Comparison of ENCODE assay signal across 1 cellular context in the genomic region with DNA sequence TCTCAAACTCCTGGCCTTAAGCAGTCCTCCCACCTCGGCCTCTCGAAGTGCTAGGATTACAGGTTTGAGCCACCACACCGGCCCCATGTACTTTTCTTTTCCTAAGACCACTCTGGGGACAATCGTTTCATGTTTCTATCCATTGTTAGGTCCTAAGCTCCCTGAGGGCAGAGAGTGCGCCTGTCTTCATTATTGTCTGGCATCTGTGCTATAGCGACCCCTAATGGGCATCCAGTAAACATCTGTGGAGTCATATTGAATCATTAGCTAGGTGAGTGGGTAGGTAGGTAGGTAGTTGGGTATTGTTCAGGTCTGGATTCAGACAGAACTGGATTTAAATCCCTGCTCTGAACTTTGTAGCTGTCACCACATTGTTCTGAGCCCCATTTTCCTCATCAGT.
TF ChIP-seq lines count a peak whose summit lies in the region.

No MANE protein-coding gene starts in this region.

TF ChIP-seq in GM12878, 131 proteins besides CTCF, POLR2A, EP300 and RAD21 (continued from another document):
- TF ChIP-seq, protein P1, sequence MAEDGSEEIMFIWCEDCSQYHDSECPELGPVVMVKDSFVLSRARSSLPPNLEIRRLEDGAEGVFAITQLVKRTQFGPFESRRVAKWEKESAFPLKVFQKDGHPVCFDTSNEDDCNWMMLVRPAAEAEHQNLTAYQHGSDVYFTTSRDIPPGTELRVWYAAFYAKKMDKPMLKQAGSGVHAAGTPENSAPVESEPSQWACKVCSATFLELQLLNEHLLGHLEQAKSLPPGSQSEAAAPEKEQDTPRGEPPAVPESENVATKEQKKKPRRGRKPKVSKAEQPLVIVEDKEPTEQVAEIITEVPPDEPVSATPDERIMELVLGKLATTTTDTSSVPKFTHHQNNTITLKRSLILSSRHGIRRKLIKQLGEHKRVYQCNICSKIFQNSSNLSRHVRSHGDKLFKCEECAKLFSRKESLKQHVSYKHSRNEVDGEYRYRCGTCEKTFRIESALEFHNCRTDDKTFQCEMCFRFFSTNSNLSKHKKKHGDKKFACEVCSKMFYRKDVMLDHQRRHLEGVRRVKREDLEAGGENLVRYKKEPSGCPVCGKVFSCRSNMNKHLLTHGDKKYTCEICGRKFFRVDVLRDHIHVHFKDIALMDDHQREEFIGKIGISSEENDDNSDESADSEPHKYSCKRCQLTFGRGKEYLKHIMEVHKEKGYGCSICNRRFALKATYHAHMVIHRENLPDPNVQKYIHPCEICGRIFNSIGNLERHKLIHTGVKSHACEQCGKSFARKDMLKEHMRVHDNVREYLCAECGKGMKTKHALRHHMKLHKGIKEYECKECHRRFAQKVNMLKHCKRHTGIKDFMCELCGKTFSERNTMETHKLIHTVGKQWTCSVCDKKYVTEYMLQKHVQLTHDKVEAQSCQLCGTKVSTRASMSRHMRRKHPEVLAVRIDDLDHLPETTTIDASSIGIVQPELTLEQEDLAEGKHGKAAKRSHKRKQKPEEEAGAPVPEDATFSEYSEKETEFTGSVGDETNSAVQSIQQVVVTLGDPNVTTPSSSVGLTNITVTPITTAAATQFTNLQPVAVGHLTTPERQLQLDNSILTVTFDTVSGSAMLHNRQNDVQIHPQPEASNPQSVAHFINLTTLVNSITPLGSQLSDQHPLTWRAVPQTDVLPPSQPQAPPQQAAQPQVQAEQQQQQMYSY (CRISPR knock-in tag; IDR thresholded peaks at IDR 0.05): no peak
- TF ChIP-seq, protein P2, sequence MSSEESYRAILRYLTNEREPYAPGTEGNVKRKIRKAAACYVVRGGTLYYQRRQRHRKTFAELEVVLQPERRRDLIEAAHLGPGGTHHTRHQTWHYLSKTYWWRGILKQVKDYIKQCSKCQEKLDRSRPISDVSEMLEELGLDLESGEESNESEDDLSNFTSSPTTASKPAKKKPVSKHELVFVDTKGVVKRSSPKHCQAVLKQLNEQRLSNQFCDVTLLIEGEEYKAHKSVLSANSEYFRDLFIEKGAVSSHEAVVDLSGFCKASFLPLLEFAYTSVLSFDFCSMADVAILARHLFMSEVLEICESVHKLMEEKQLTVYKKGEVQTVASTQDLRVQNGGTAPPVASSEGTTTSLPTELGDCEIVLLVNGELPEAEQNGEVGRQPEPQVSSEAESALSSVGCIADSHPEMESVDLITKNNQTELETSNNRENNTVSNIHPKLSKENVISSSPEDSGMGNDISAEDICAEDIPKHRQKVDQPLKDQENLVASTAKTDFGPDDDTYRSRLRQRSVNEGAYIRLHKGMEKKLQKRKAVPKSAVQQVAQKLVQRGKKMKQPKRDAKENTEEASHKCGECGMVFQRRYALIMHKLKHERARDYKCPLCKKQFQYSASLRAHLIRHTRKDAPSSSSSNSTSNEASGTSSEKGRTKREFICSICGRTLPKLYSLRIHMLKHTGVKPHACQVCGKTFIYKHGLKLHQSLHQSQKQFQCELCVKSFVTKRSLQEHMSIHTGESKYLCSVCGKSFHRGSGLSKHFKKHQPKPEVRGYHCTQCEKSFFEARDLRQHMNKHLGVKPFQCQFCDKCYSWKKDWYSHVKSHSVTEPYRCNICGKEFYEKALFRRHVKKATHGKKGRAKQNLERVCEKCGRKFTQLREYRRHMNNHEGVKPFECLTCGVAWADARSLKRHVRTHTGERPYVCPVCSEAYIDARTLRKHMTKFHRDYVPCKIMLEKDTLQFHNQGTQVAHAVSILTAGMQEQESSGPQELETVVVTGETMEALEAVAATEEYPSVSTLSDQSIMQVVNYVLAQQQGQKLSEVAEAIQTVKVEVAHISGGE (CRISPR knock-in tag; IDR thresholded peaks at IDR 0.05): no peak
- TF ChIP-seq SUPT20H (IDR thresholded peaks at IDR 0.05; ENCODE audit: borderline replicate concordance, control insufficient read depth, low read depth, low read length) (no peak), MXI1 (IDR thresholded peaks at IDR 0.05; ENCODE audit: low read depth, low read length) (no peak), MTA2 (IDR thresholded peaks at IDR 0.05; ENCODE audit: low read depth) (no peak), PAX5 (IDR thresholded peaks at IDR 0.05; ENCODE audit: borderline replicate concordance, low read depth, low read length) (no peak)
